Comparison of ENCODE assay signal across 14 cellular contexts in genomic region chrX:18701621-18702361, GRCh38. TPM values are rescaled to one million over a fixed set of nuclear protein-coding genes. Genes with fewer than 3 reads are reported as not detected.
A peak's percentile ranks its signal among the peaks of the same experiment; 100 is the strongest.
DNase-seq lines count a peak whose midpoint lies in the region; ATAC-seq and TF ChIP-seq lines count a peak whose summit lies in the region.
"Had no signal": no experiment of that assay in that cellular context is flagged by ENCODE, and none has a peak within 500 bp of the region (broad histone marks: within the 10 kb centered on the region; RNA-seq: fewer than 3 reads in every experiment).

No MANE protein-coding gene starts in this region.

- no peaks in the 10 kb centered on the region for H3K9me3 ChIP-seq in skeletal muscle satellite cell (replicated peaks; ENCODE audit: low read length)
- H3K9me3 ChIP-seq: Caco-2 had no signal

- H3K36me3 ChIP-seq in skeletal muscle satellite cell (ENCODE audit: insufficient read depth, low read length), result no peaks in the 10 kb centered on the region
- H3K36me3 ChIP-seq: cardiac muscle cell had no signal

- no peak overlapping the region for H3K9ac ChIP-seq in skeletal muscle satellite cell (ENCODE audit: low read depth, low read length)

- H3K4me2 ChIP-seq in skeletal muscle satellite cell (ENCODE audit: low read length), result peak overlapping the region; percentile 70

- DNase-seq in HT1080 (ENCODE audit: low read depth) (peak; percentile 21), glomerular endothelial cell (ENCODE audit: extremely low read depth, low read depth, low spot score) (peak; percentile 39), NCI-H187 (lab: John Stamatoyannopoulos, UW) (no peak), T-helper 2 cell (no peak)
- DNase-seq: activated CD4-positive, CD25-positive, alpha-beta regulatory T cell treated with anti-CD3 and anti-CD28 coated beads, Interleukin-2, amount 50 U/mL, for 72 hours; Caco-2; erythroblast; NCI-H1048; NCI-H524; substantia nigra had no signal

- ATAC-seq in SK-N-SH treated with all-trans-retinoic acid at 6 μM for 48 hours, result peak; percentile 53
- ATAC-seq in HG02885 (IDR thresholded peaks at IDR 0.05; ENCODE audit: poor library complexity, unreplicated experiment), result no peak

- no peak overlapping the region for H3K4me3 ChIP-seq in skeletal muscle satellite cell (ENCODE audit: low read length)
- H3K4me3 ChIP-seq: cardiac muscle cell had no signal

- H3K4me1 ChIP-seq in skeletal muscle satellite cell (ENCODE audit: control insufficient read depth, insufficient read depth, low read length), result peaks cover 9% of the 10 kb centered on the region
- H3K4me1 ChIP-seq: Caco-2 had no signal

- H3K27me3 ChIP-seq in skeletal muscle satellite cell (ENCODE audit: control insufficient read depth, insufficient read depth, low read length), result no peaks in the 10 kb centered on the region
- H3K27me3 ChIP-seq: cardiac muscle cell had no signal

TF ChIP-seq in SK-N-SH treated with all-trans-retinoic acid at 6 μM for 48 hours, 23 proteins besides CTCF, POLR2A, EP300 and RAD21:
- TF ChIP-seq CSRNP3 (CRISPR knock-in tag; IDR thresholded peaks at IDR 0.05) (no peak), ZC3H10 (CRISPR knock-in tag; IDR thresholded peaks at IDR 0.05) (no peak), GLIS3 (CRISPR knock-in tag; IDR thresholded peaks at IDR 0.05) (no peak), OSR1 (CRISPR knock-in tag; IDR thresholded peaks at IDR 0.05) (no peak), RARB (CRISPR knock-in tag; IDR thresholded peaks at IDR 0.05) (no peak), TOX (CRISPR knock-in tag; IDR thresholded peaks at IDR 0.05; ENCODE audit: borderline replicate concordance) (no peak), ZNF8 (CRISPR knock-in tag; IDR thresholded peaks at IDR 0.05) (no peak)
- TF ChIP-seq, protein P1, sequence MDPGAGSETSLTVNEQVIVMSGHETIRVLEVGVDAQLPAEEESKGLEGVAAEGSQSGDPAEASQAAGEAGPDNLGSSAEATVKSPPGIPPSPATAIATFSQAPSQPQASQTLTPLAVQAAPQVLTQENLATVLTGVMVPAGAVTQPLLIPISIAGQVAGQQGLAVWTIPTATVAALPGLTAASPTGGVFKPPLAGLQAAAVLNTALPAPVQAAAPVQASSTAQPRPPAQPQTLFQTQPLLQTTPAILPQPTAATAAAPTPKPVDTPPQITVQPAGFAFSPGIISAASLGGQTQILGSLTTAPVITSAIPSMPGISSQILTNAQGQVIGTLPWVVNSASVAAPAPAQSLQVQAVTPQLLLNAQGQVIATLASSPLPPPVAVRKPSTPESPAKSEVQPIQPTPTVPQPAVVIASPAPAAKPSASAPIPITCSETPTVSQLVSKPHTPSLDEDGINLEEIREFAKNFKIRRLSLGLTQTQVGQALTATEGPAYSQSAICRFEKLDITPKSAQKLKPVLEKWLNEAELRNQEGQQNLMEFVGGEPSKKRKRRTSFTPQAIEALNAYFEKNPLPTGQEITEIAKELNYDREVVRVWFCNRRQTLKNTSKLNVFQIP (CRISPR knock-in tag; IDR thresholded peaks at IDR 0.05; ENCODE audit: borderline replicate concordance, low read depth), result no peak

RNA-seq across cellular contexts. Expression of gene PPEF1, which starts 5.7 kb away (rescaled TPM):
- not detected in 2 replicates for total RNA-seq in HT1080 (2014; rRNA removed; shearing (Covaris generic))
- not detected in 2 replicates for polyA plus RNA-seq in HT1080 (2015; cell fraction: cytosol; rRNA removed)
- polyA plus RNA-seq in HT1080 (2015; cell fraction: nucleus; rRNA removed), result not detected in 2 replicates
- 0.19 TPM in 1 of 2 replicates, not detected in the other for total RNA-seq in glomerular endothelial cell
- not detected in 2 replicates for total RNA-seq in skeletal muscle satellite cell (2012; rRNA removed)
- polyA plus RNA-seq: cardiac muscle cell had no signal

RNA-seq across cellular contexts. Expression of gene RS1, which starts 29.9 kb away (rescaled TPM):
- total RNA-seq in HT1080 (2014; rRNA removed; shearing (Covaris generic)), result not detected in 2 replicates
- polyA plus RNA-seq in HT1080 (2015; cell fraction: cytosol; rRNA removed), result not detected in 2 replicates
- not detected in 2 replicates for polyA plus RNA-seq in HT1080 (2015; cell fraction: nucleus; rRNA removed)
- not detected in 2 replicates for total RNA-seq in glomerular endothelial cell
- total RNA-seq in skeletal muscle satellite cell (2012; rRNA removed), result not detected in 2 replicates
- total RNA-seq: cardiac muscle cell had no signal
- polyA plus RNA-seq: cardiac muscle cell had no signal

Comparison
In these comparisons a context has a peak if more than half of its experiments do, and no peak if none do; other contexts are left out.
1. DNase-seq: peak in HT1080 (single experiment) and glomerular endothelial cell (single experiment); none in NCI-H187 (0 of 2) and T-helper 2 cell (0 of 5).